8 cellular contexts compared by ENCODE assay signal in genomic region chr19:1133471-1133929, GRCh38. TPM values are rescaled to one million over a fixed set of nuclear protein-coding genes. Genes with fewer than 3 reads are reported as not detected.
DNase-seq lines count a peak whose midpoint lies in the region; ATAC-seq and TF ChIP-seq lines count a peak whose summit lies in the region.

No MANE protein-coding gene starts in this region.

- DNase-seq in Caco-2 (peak; percentile 85 to 86), T-helper 1 cell (peak; percentile 67 to 90 (median 72)), tibial artery (no peak), NCI-H526 treated with DMSO at 0.1 percent for 48 hours (lab: John Stamatoyannopoulos, UW) (no peak)
- peak; percentile 61 for DNase-seq in activated naive CD8-positive, alpha-beta T cell treated with anti-CD3 and anti-CD28 coated beads, Interleukin-2, amount 10 ng/mL, durations not matched to agents 7 days and 5 days
- DNase-seq in naive thymus-derived CD8-positive, alpha-beta T cell: peak; percentile 36 to 79 (median 71)

- POLR2A ChIA-PET in Caco-2 (lab: Charles Lee): interaction anchor here (0.9 kb wide), 1 partner anchor 135 kb away, joined by 3 read pairs; no protein-coding TSS in a partner anchor
- POLR2A ChIA-PET in activated naive CD8-positive, alpha-beta T cell treated with anti-CD3 and anti-CD28 coated beads, Interleukin-2, amount 10 ng/mL, durations not matched to agents 7 days and 5 days (lab: Charles Lee): interaction anchor here (0.7 to 1.6 kb wide), 6 partner anchors 29 to 1491 kb away, joined by 3 to 7 read pairs (median 3); partner anchors contain the start of gene GPX4
- POLR2A ChIA-PET in naive thymus-derived CD8-positive, alpha-beta T cell (lab: Charles Lee): interaction anchor here (0.5 to 1.6 kb wide), 6 partner anchors 41 to 1125 kb away, joined by 3 to 6 read pairs (median 3); partner anchors contain the start of genes CIRBP and SBNO2

- H3K9me3 ChIP-seq in Caco-2 (no peaks in the 10 kb centered on the region), tibial artery (no peaks in the 10 kb centered on the region)

- H3K36me3 ChIP-seq in Caco-2 (ENCODE audit: control insufficient read depth, insufficient read depth, low read length): no peaks in the 10 kb centered on the region
- peaks cover 0 to 13% (median 0%) of the 10 kb centered on the region in 3 donors for H3K36me3 ChIP-seq in tibial artery

- peak overlapping the region; percentile 86 for H3K27ac ChIP-seq in tibial artery

- BruUV-seq in Caco-2 (replicated peaks; lab: Mats Ljungman, UMichigan): no TSS peak

- TF ChIP-seq CTCF in Caco-2 (IDR thresholded peaks at IDR 0.05; ENCODE audit: insufficient read depth in 1 of 2, low read depth in 1 of 2, low read length in 1 of 2, severe bottlenecking in 1 of 2, unreplicated experiment in 1 of 2) (no peak), tibial artery (IDR thresholded peaks at IDR 0.05) (no peak)

- intact Hi-C loops in Caco-2 (cut with micrococcal nuclease; ENCODE audit: unreplicated experiment) (no loop called here), tibial artery (cut with DNase I; ENCODE audit: low total_unique reads) (no loop called here)

- peaks cover 6% of the 10 kb centered on the region; the same call in 1 of the 2 replicates for H3K4me1 ChIP-seq in Caco-2
- peaks cover 0 to 61% (median 44%) of the 10 kb centered on the region in 4 donors for H3K4me1 ChIP-seq in tibial artery

- H3K4me3 Mint-ChIP-seq in Caco-2 (ENCODE audit: unreplicated experiment): peak overlapping the region; percentile 75
- H3K4me3 Mint-ChIP-seq in activated naive CD8-positive, alpha-beta T cell treated with anti-CD3 and anti-CD28 coated beads, Interleukin-2, amount 10 ng/mL, durations not matched to agents 7 days and 5 days: peak overlapping the region; percentile 42
- H3K4me3 Mint-ChIP-seq in naive thymus-derived CD8-positive, alpha-beta T cell: peak overlapping the region; percentile 34 to 81 (median 56)

- H3K9me3 Mint-ChIP-seq in Caco-2 (ENCODE audit: unreplicated experiment): no peaks in the 10 kb centered on the region
- H3K9me3 Mint-ChIP-seq in activated naive CD8-positive, alpha-beta T cell treated with anti-CD3 and anti-CD28 coated beads, Interleukin-2, amount 10 ng/mL, durations not matched to agents 7 days and 5 days: no peaks in the 10 kb centered on the region
- H3K9me3 Mint-ChIP-seq in naive thymus-derived CD8-positive, alpha-beta T cell: no peaks in the 10 kb centered on the region

- no peaks in the 10 kb centered on the region for H3K4me1 Mint-ChIP-seq in Caco-2 (ENCODE audit: low read depth, unreplicated experiment)
- H3K4me1 Mint-ChIP-seq in activated naive CD8-positive, alpha-beta T cell treated with anti-CD3 and anti-CD28 coated beads, Interleukin-2, amount 10 ng/mL, durations not matched to agents 7 days and 5 days: peaks cover 14% of the 10 kb centered on the region
- H3K4me1 Mint-ChIP-seq in naive thymus-derived CD8-positive, alpha-beta T cell: peaks cover 11 to 49% (median 38%) of the 10 kb centered on the region in 4 donors

- CTCF ChIA-PET in Caco-2 (lab: Charles Lee): interaction anchor here (0.7 kb wide), 1 partner anchor 278 kb away, joined by 4 read pairs; no protein-coding TSS in a partner anchor

- H3K27ac Mint-ChIP-seq in Caco-2 (ENCODE audit: unreplicated experiment): no peak overlapping the region
- H3K27ac Mint-ChIP-seq in activated naive CD8-positive, alpha-beta T cell treated with anti-CD3 and anti-CD28 coated beads, Interleukin-2, amount 10 ng/mL, durations not matched to agents 7 days and 5 days: peak overlapping the region; percentile 64
- peak overlapping the region; percentile 72 to 96 (median 91) for H3K27ac Mint-ChIP-seq in naive thymus-derived CD8-positive, alpha-beta T cell

- H3K27me3 ChIP-seq in Caco-2 (replicated peaks; ENCODE audit: control insufficient read depth, insufficient read depth, low read length) (no peaks in the 10 kb centered on the region), tibial artery (no peaks in the 10 kb centered on the region)

- ATAC-seq in HG02588 (IDR thresholded peaks at IDR 0.05; ENCODE audit: unreplicated experiment) (peak; percentile 49), GM19452 (IDR thresholded peaks at IDR 0.05; ENCODE audit: unreplicated experiment) (no peak)
- ATAC-seq in activated naive CD8-positive, alpha-beta T cell treated with anti-CD3 and anti-CD28 coated beads, Interleukin-2, amount 10 ng/mL, durations not matched to agents 7 days and 5 days (ENCODE audit: low read depth): peak; percentile 25
- peak; percentile 13 to 59 for ATAC-seq in naive thymus-derived CD8-positive, alpha-beta T cell

- H3K27me3 Mint-ChIP-seq in Caco-2 (ENCODE audit: insufficient read depth, unreplicated experiment): no peaks in the 10 kb centered on the region
- H3K27me3 Mint-ChIP-seq in activated naive CD8-positive, alpha-beta T cell treated with anti-CD3 and anti-CD28 coated beads, Interleukin-2, amount 10 ng/mL, durations not matched to agents 7 days and 5 days: no peaks in the 10 kb centered on the region
- H3K27me3 Mint-ChIP-seq in naive thymus-derived CD8-positive, alpha-beta T cell: no peaks in the 10 kb centered on the region

- H3K36me3 Mint-ChIP-seq in Caco-2 (ENCODE audit: insufficient read depth, unreplicated experiment): peaks cover 25% of the 10 kb centered on the region
- peaks cover 2% of the 10 kb centered on the region for H3K36me3 Mint-ChIP-seq in activated naive CD8-positive, alpha-beta T cell treated with anti-CD3 and anti-CD28 coated beads, Interleukin-2, amount 10 ng/mL, durations not matched to agents 7 days and 5 days
- H3K36me3 Mint-ChIP-seq in naive thymus-derived CD8-positive, alpha-beta T cell: no peaks in the 10 kb centered on the region

- peak overlapping the region; percentile 40 for H3K4me3 ChIP-seq in Caco-2 (ENCODE audit: low read depth, low read length)
- H3K4me3 ChIP-seq in tibial artery: no peak overlapping the region

RNA-seq across cellular contexts. Expression of gene GPX4, which starts 29.7 kb away (rescaled TPM):
- total RNA-seq in Caco-2 (2022): 500 and 546 TPM in 2 replicates
- 100 to 1,000 TPM; 194 to 206 TPM for total RNA-seq in activated naive CD8-positive, alpha-beta T cell treated with anti-CD3 and anti-CD28 coated beads, Interleukin-2, amount 10 ng/mL, durations not matched to agents 7 days and 5 days
- total RNA-seq in naive thymus-derived CD8-positive, alpha-beta T cell: 100 to 1,000 TPM; 207 to 225 TPM
- 100 to 1,000 TPM; 370 to 465 (median 405) TPM for polyA plus RNA-seq in naive thymus-derived CD8-positive, alpha-beta T cell

RNA-seq across cellular contexts. Expression of gene POLR2E, which starts 38.3 kb away (rescaled TPM):
- 264 and 272 TPM in 2 replicates for total RNA-seq in Caco-2 (2022)
- total RNA-seq in activated naive CD8-positive, alpha-beta T cell treated with anti-CD3 and anti-CD28 coated beads, Interleukin-2, amount 10 ng/mL, durations not matched to agents 7 days and 5 days: 100 to 1,000 TPM; 142 to 163 TPM
- total RNA-seq in naive thymus-derived CD8-positive, alpha-beta T cell: 10 to 100 TPM; 88.0 to 95.3 TPM
- polyA plus RNA-seq in naive thymus-derived CD8-positive, alpha-beta T cell: 100 to 1,000 TPM; 159 to 233 (median 187) TPM

RNA-seq across cellular contexts. Expression of gene SBNO2, which starts 40.6 kb away (rescaled TPM):
- 37.3 and 41.2 TPM in 2 replicates for total RNA-seq in Caco-2 (2022)
- 10 to 100 TPM; 77.7 to 90.6 TPM for total RNA-seq in activated naive CD8-positive, alpha-beta T cell treated with anti-CD3 and anti-CD28 coated beads, Interleukin-2, amount 10 ng/mL, durations not matched to agents 7 days and 5 days
- 10 to 100 TPM; 69.7 to 82.4 TPM for total RNA-seq in naive thymus-derived CD8-positive, alpha-beta T cell
- 1 to 10 TPM in 2 of 3 donors, under 1 TPM in 1; 0.68 to 2.3 (median 1.0) TPM for polyA plus RNA-seq in naive thymus-derived CD8-positive, alpha-beta T cell

Comparison
In these comparisons a context has a peak if more than half of its experiments do, and no peak if none do; other contexts are left out.
1. DNase-seq: peak in Caco-2 (2 of 2), T-helper 1 cell (5 of 5), activated naive CD8-positive, alpha-beta T cell treated with anti-CD3 and anti-CD28 coated beads, Interleukin-2, amount 10 ng/mL, durations not matched to agents 7 days and 5 days (single experiment) and naive thymus-derived CD8-positive, alpha-beta T cell (10 of 10); none in tibial artery (0 of 2) and NCI-H526 treated with DMSO at 0.1 percent for 48 hours (single experiment).
2. Peak in every context shown above with its lines, with median percentiles within 50 percentile points of each other: H3K4me3 Mint-ChIP-seq.